In genomic region chr5:92371171-92371888, GRCh38 we compare ENCODE assay signal across 16 cellular contexts.
"Had no signal": no experiment of that assay in that cellular context is flagged by ENCODE, and none has a peak within 500 bp of the region (broad histone marks: within the 10 kb centered on the region; RNA-seq: fewer than 3 reads in every experiment).

No MANE protein-coding gene starts in this region.

- H3K27ac ChIP-seq: dorsolateral prefrontal cortex, gastroesophageal sphincter had no signal

- H3K36me3 Mint-ChIP-seq: natural killer cell, type B pancreatic cell had no signal

- H3K27ac Mint-ChIP-seq: activated naive CD4-positive, alpha-beta T cell treated with anti-CD3 and anti-CD28 coated beads for 36 hours; activated naive CD8-positive, alpha-beta T cell treated with anti-CD3 and anti-CD28 coated beads, Interleukin-2, amount 50 U/mL, for 24 hours; activated T-helper 17 cell treated with anti-CD3 and anti-CD28 coated beads, Interleukin-2, amount 50 U/mL, for 72 hours; natural killer cell; stimulated activated naive CD8-positive, alpha-beta T cell treated with anti-CD3 and anti-CD28 coated beads, Interleukin-15, amount 100 ng/mL, for 72 hours; type B pancreatic cell had no signal

- H3K27me3 ChIP-seq: dorsolateral prefrontal cortex, gastroesophageal sphincter had no signal

- H3K4me3 Mint-ChIP-seq: activated naive CD4-positive, alpha-beta T cell treated with anti-CD3 and anti-CD28 coated beads for 36 hours; activated naive CD8-positive, alpha-beta T cell treated with anti-CD3 and anti-CD28 coated beads, Interleukin-2, amount 50 U/mL, for 24 hours; activated T-helper 17 cell treated with anti-CD3 and anti-CD28 coated beads, Interleukin-2, amount 50 U/mL, for 72 hours; natural killer cell; stimulated activated naive CD8-positive, alpha-beta T cell treated with anti-CD3 and anti-CD28 coated beads, Interleukin-15, amount 100 ng/mL, for 72 hours; type B pancreatic cell had no signal

- DNase-seq: activated CD4-positive, alpha-beta T cell treated with anti-CD3 and anti-CD28 coated beads for 1 hour; activated CD4-positive, alpha-beta T cell treated with anti-CD3 and anti-CD28 coated beads, Interleukin-2, amount 50 U/mL, for 48 hours; activated naive CD4-positive, alpha-beta T cell treated with anti-CD3 and anti-CD28 coated beads for 36 hours; activated naive CD8-positive, alpha-beta T cell treated with anti-CD3 and anti-CD28 coated beads, Interleukin-2, amount 50 U/mL, for 24 hours; aorta; dorsolateral prefrontal cortex; islet precursor cell; left ventricle myocardium superior; natural killer cell; nucleus accumbens; right cardiac atrium; stimulated activated naive CD8-positive, alpha-beta T cell treated with anti-CD3 and anti-CD28 coated beads, Interleukin-15, amount 100 ng/mL, for 72 hours; T1000 had no signal

- H3K4me1 Mint-ChIP-seq: activated naive CD8-positive, alpha-beta T cell treated with anti-CD3 and anti-CD28 coated beads, Interleukin-2, amount 50 U/mL, for 24 hours; activated T-helper 17 cell treated with anti-CD3 and anti-CD28 coated beads, Interleukin-2, amount 50 U/mL, for 72 hours; natural killer cell; stimulated activated naive CD8-positive, alpha-beta T cell treated with anti-CD3 and anti-CD28 coated beads, Interleukin-15, amount 100 ng/mL, for 72 hours had no signal

- H3K4me3 ChIP-seq: dorsolateral prefrontal cortex, gastroesophageal sphincter had no signal

- H3K4me1 ChIP-seq: gastroesophageal sphincter had no signal

- H3K36me3 ChIP-seq: gastroesophageal sphincter had no signal

- ATAC-seq: activated naive CD8-positive, alpha-beta T cell treated with anti-CD3 and anti-CD28 coated beads, Interleukin-2, amount 50 U/mL, for 24 hours; activated T-helper 17 cell treated with anti-CD3 and anti-CD28 coated beads, Interleukin-2, amount 50 U/mL, for 72 hours; gastroesophageal sphincter; left ventricle myocardium superior; natural killer cell; right cardiac atrium; stimulated activated naive CD8-positive, alpha-beta T cell treated with anti-CD3 and anti-CD28 coated beads, Interleukin-15, amount 100 ng/mL, for 72 hours had no signal

- H3K27me3 Mint-ChIP-seq: activated naive CD8-positive, alpha-beta T cell treated with anti-CD3 and anti-CD28 coated beads, Interleukin-2, amount 50 U/mL, for 24 hours; activated T-helper 17 cell treated with anti-CD3 and anti-CD28 coated beads, Interleukin-2, amount 50 U/mL, for 72 hours; stimulated activated naive CD8-positive, alpha-beta T cell treated with anti-CD3 and anti-CD28 coated beads, Interleukin-15, amount 100 ng/mL, for 72 hours; type B pancreatic cell had no signal

- H3K9me3 Mint-ChIP-seq: type B pancreatic cell had no signal
